ENCODE assay signal across 10 cellular contexts in genomic region chr17:76485569-76485968, GRCh38. TPM values are rescaled to one million over a fixed set of nuclear protein-coding genes. Genes with fewer than 3 reads are reported as not detected.
DNase-seq lines count a peak whose midpoint lies in the region; ATAC-seq and TF ChIP-seq lines count a peak whose summit lies in the region.
"Had no signal": no experiment of that assay in that cellular context is flagged by ENCODE, and none has a peak within 500 bp of the region (broad histone marks: within the 10 kb centered on the region; RNA-seq: fewer than 3 reads in every experiment).

No MANE protein-coding gene starts in this region.

- H3K27ac ChIP-seq in left lung = peak overlapping the region in 1 of 2 donors; percentile 70
- H3K27ac ChIP-seq: KMS-11 had no signal

- no peaks in the 10 kb centered on the region for H3K4me1 Mint-ChIP-seq in activated T-helper 17 cell treated with anti-CD3 and anti-CD28 coated beads, Interleukin-2, amount 50 U/mL, for 72 hours
- H3K4me1 Mint-ChIP-seq: WTC11 had no signal

- no peaks in the 10 kb centered on the region for H3K9me3 ChIP-seq in left lung
- H3K9me3 ChIP-seq: thoracic aorta had no signal

- DNase-seq in NCI-H146 (lab: John Stamatoyannopoulos, UW) = peak; percentile 50
- DNase-seq in left lung = no peak
- peak; percentile 66 for DNase-seq in superior temporal gyrus (ENCODE audit: extremely low spot score)
- no peak for DNase-seq in HuH-7.5 (ENCODE audit: low spot score)
- DNase-seq in NCI-H82 (lab: John Stamatoyannopoulos, UW) = no peak

- peak overlapping the region; percentile 30 for H3K27ac Mint-ChIP-seq in activated T-helper 17 cell treated with anti-CD3 and anti-CD28 coated beads, Interleukin-2, amount 50 U/mL, for 72 hours
- H3K27ac Mint-ChIP-seq: WTC11 had no signal

- H3K9me3 Mint-ChIP-seq in activated T-helper 17 cell treated with anti-CD3 and anti-CD28 coated beads, Interleukin-2, amount 50 U/mL, for 72 hours = no peaks in the 10 kb centered on the region
- H3K9me3 Mint-ChIP-seq: WTC11 had no signal

- intact Hi-C loops in left lung (cut with DNase I) = no loop called here

- H3K4me3 ChIP-seq in left lung = no peak overlapping the region
- H3K4me3 ChIP-seq: thoracic aorta had no signal

- H3K36me3 Mint-ChIP-seq in activated T-helper 17 cell treated with anti-CD3 and anti-CD28 coated beads, Interleukin-2, amount 50 U/mL, for 72 hours (ENCODE audit: low read depth) = peaks cover 38% of the 10 kb centered on the region

- peaks cover 0 to 88% of the 10 kb centered on the region in 2 donors for H3K4me1 ChIP-seq in left lung

- peaks cover 0 to 31% of the 10 kb centered on the region in 2 donors for H3K36me3 ChIP-seq in left lung
- H3K36me3 ChIP-seq: thoracic aorta had no signal

- H3K27me3 ChIP-seq in left lung = no peaks in the 10 kb centered on the region

- TF ChIP-seq CTCF in left lung (IDR thresholded peaks at IDR 0.05) = no peak

- no peak overlapping the region for H3K4me3 Mint-ChIP-seq in activated T-helper 17 cell treated with anti-CD3 and anti-CD28 coated beads, Interleukin-2, amount 50 U/mL, for 72 hours
- H3K4me3 Mint-ChIP-seq: WTC11 had no signal

- no peak for ATAC-seq in activated T-helper 17 cell treated with anti-CD3 and anti-CD28 coated beads, Interleukin-2, amount 50 U/mL, for 72 hours (replicated peaks)
- ATAC-seq in left lung = peak; percentile 15
- no peak for ATAC-seq in HG03378 (IDR thresholded peaks at IDR 0.05; ENCODE audit: unreplicated experiment)
- ATAC-seq: WTC11 had no signal

- H3K27me3 Mint-ChIP-seq in activated T-helper 17 cell treated with anti-CD3 and anti-CD28 coated beads, Interleukin-2, amount 50 U/mL, for 72 hours = no peaks in the 10 kb centered on the region

RNA-seq across cellular contexts. Expression of gene RHBDF2, which starts 15.7 kb away (rescaled TPM):
- total RNA-seq in activated T-helper 17 cell treated with anti-CD3 and anti-CD28 coated beads, Interleukin-2, amount 50 U/mL, for 72 hours = 10 to 100 TPM; 33.3 to 56.5 TPM
- 10 to 100 TPM; 24.9 to 61.7 TPM for total RNA-seq in left lung

RNA-seq across cellular contexts. Expression of gene AANAT, which starts 18.2 kb away (rescaled TPM):
- not detected for total RNA-seq in activated T-helper 17 cell treated with anti-CD3 and anti-CD28 coated beads, Interleukin-2, amount 50 U/mL, for 72 hours
- total RNA-seq in left lung = not detected
- total RNA-seq: thoracic aorta had no signal

RNA-seq across cellular contexts. Expression of gene UBE2O, which starts 32.6 kb away (rescaled TPM):
- total RNA-seq in activated T-helper 17 cell treated with anti-CD3 and anti-CD28 coated beads, Interleukin-2, amount 50 U/mL, for 72 hours = 10 to 100 TPM; 35.3 to 38.7 TPM
- 10 to 100 TPM; 20.1 to 23.2 TPM for total RNA-seq in left lung

RNA-seq across cellular contexts. Expression of gene CYGB, which starts 51.9 kb away (rescaled TPM):
- total RNA-seq in activated T-helper 17 cell treated with anti-CD3 and anti-CD28 coated beads, Interleukin-2, amount 50 U/mL, for 72 hours = not detected
- 10 to 100 TPM; 10.2 to 13.7 TPM for total RNA-seq in left lung

RNA-seq across cellular contexts. Expression of gene PRCD, which starts 54.3 kb away (rescaled TPM):
- total RNA-seq in activated T-helper 17 cell treated with anti-CD3 and anti-CD28 coated beads, Interleukin-2, amount 50 U/mL, for 72 hours = not detected
- 1 to 10 TPM; 1.3 to 2.9 TPM for total RNA-seq in left lung

Comparison
In these comparisons a context has a peak if more than half of its experiments do, and no peak if none do; other contexts are left out.
1. DNase-seq: peak in NCI-H146 (single experiment) and superior temporal gyrus (single experiment); none in left lung (0 of 2), HuH-7.5 (single experiment) and NCI-H82 (single experiment).